8 cellular contexts compared by ENCODE assay signal in genomic region chr17:77110006-77110374, GRCh38. TPM values are rescaled to one million over a fixed set of nuclear protein-coding genes. Genes with fewer than 3 reads are reported as not detected.
DNase-seq lines count a peak whose midpoint lies in the region; ATAC-seq, FAIRE-seq and TF ChIP-seq lines count a peak whose summit lies in the region.

No MANE protein-coding gene starts in this region.

- no peak for ATAC-seq in GM21786 (IDR thresholded peaks at IDR 0.05; ENCODE audit: unreplicated experiment)
- ATAC-seq in GM18868 (IDR thresholded peaks at IDR 0.05; ENCODE audit: unreplicated experiment): no peak
- ATAC-seq in GM19023 (IDR thresholded peaks at IDR 0.05; ENCODE audit: unreplicated experiment): no peak

- TF ChIP-seq CTCF in H1 (IDR thresholded peaks at IDR 0.05; ENCODE audit: control extremely low read depth in 1 of 3, insufficient read depth in 1 of 3, low read depth in 1 of 3, low read length in 3 of 3) (no peak), nephron progenitor cell (IDR thresholded peaks at IDR 0.05) (no peak)

- H3K79me1 ChIP-seq in H1 (ENCODE audit: low read depth, low read length) (no peaks in the 10 kb centered on the region), mesendoderm (ENCODE audit: low read length) (no peaks in the 10 kb centered on the region)

- H2AK5ac ChIP-seq in H1 (ENCODE audit: low read depth, low read length) (no peak overlapping the region), mesendoderm (ENCODE audit: low read length) (no peak overlapping the region)

- H3K27ac ChIP-seq in H1 (ENCODE audit: low read depth, low read length) (0 out of 2 replicates have a peak overlapping the region, but pooled peaks have one; percentile 13), mesendoderm (ENCODE audit: low read depth, low read length) (no peak overlapping the region)

- H2BK20ac ChIP-seq in H1 (ENCODE audit: low read length): no peak overlapping the region

- H3K4me1 ChIP-seq in NT2/D1 (ENCODE audit: insufficient read depth, insufficient read length) (peaks cover 2% of the 10 kb centered on the region), H1 (replicated peaks in 1 of 4; ENCODE audit: control insufficient read depth in 3 of 4, insufficient read depth in 4 of 4, low read length in 3 of 4) (peaks cover 4 to 15% (median 6%) of the 10 kb centered on the region in 4 experiments; a peak in 4 of 7 replicates), mesendoderm (ENCODE audit: control insufficient read depth, low read depth, low read length) (peaks cover 2% of the 10 kb centered on the region)

- H3K56ac ChIP-seq in H1 (replicated peaks; ENCODE audit: insufficient read length, low read depth, low read length): no peak overlapping the region
- H3K56ac ChIP-seq in mesendoderm (ENCODE audit: low read length): no peak overlapping the region

- TF ChIP-seq RAD21 in H1 (IDR thresholded peaks at IDR 0.05 in 1 of 2, conservative IDR thresholded peaks at IDR 0.05 in 1 of 2; ENCODE audit: low read depth in 2 of 2, low read length in 2 of 2): no peak

- H3K9me3 ChIP-seq in NT2/D1 (ENCODE audit: insufficient read depth, low read length) (no peaks in the 10 kb centered on the region), H1 (ENCODE audit: insufficient read depth in 2 of 2, low read depth in 1 of 2, low read length in 1 of 2) (no peaks in the 10 kb centered on the region)

- H3K36me3 ChIP-seq in NT2/D1 (ENCODE audit: insufficient read depth, insufficient read length, low read length): no peaks in the 10 kb centered on the region
- no peaks in the 10 kb centered on the region for H3K36me3 ChIP-seq in H1 (ENCODE audit: control insufficient read depth in 2 of 4, insufficient read depth in 4 of 4, low read length in 3 of 4)
- no peaks in the 10 kb centered on the region for H3K36me3 ChIP-seq in mesendoderm (ENCODE audit: control insufficient read depth, insufficient read depth, low read length)

- no peak overlapping the region for H3K14ac ChIP-seq in H1 (ENCODE audit: insufficient read length)

- no peak overlapping the region for H3K4ac ChIP-seq in H1 (replicated peaks; ENCODE audit: insufficient read length, low read depth, low read length)
- no peak overlapping the region for H3K4ac ChIP-seq in mesendoderm (ENCODE audit: low read depth, low read length)

- no peak for TF ChIP-seq EP300 in H1 (IDR thresholded peaks at IDR 0.05; ENCODE audit: borderline replicate concordance in 1 of 2, low read depth in 2 of 2, low read length in 2 of 2)

- POLR2A ChIA-PET in H1 (lab: Charles Lee; ENCODE audit: partially characterized antibody): interaction anchor here (1.1 kb wide), 1 partner anchor 21 kb away, joined by 3 read pairs; no protein-coding TSS in a partner anchor

- no peaks in the 10 kb centered on the region for H3K27me3 ChIP-seq in NT2/D1 (ENCODE audit: insufficient read depth, insufficient read length)
- no peaks in the 10 kb centered on the region; a peak in 1 of 7 replicates for H3K27me3 ChIP-seq in H1 (replicated peaks in 1 of 4; ENCODE audit: control insufficient read depth in 3 of 4, extremely low read depth in 1 of 4, insufficient read depth in 3 of 4, low read length in 3 of 4)
- H3K27me3 ChIP-seq in mesendoderm (ENCODE audit: insufficient read depth, low read length, poor library complexity): no peaks in the 10 kb centered on the region

- H3K79me2 ChIP-seq in H1 (ENCODE audit: control insufficient read depth in 1 of 2, insufficient read depth in 2 of 2, low read length in 2 of 2): no peaks in the 10 kb centered on the region
- H3K79me2 ChIP-seq in mesendoderm (ENCODE audit: control insufficient read depth, insufficient read depth, low read length): no peaks in the 10 kb centered on the region

- H3K23me2 ChIP-seq in H1 (ENCODE audit: low read depth, low read length): no peaks in the 10 kb centered on the region

- H3K9ac ChIP-seq in NT2/D1 (ENCODE audit: insufficient read length, low read depth): no peak overlapping the region
- H3K9ac ChIP-seq in H1 (replicated peaks in 1 of 4; ENCODE audit: extremely low read depth in 1 of 4, low read depth in 3 of 4, low read length in 3 of 4): no peak overlapping the region
- no peak overlapping the region for H3K9ac ChIP-seq in mesendoderm (ENCODE audit: low read length)

- no peak overlapping the region for H2BK5ac ChIP-seq in H1 (ENCODE audit: low read depth, low read length)
- H2BK5ac ChIP-seq in mesendoderm (ENCODE audit: low read length): no peak overlapping the region

- DNase-seq in CD1c-positive myeloid dendritic cell (ENCODE audit: extremely low spot score): peak; percentile 39
- peak; percentile 18 for DNase-seq in NT2/D1 (ENCODE audit: low read depth, low spot score)
- no peak for DNase-seq in H1 (ENCODE audit: low read depth in 1 of 2, low spot score in 2 of 2)
- DNase-seq in nephron progenitor cell: no peak
- DNase-seq in mesendoderm: no peak

- H3K27ac Mint-ChIP-seq in nephron progenitor cell: peak overlapping the region; percentile 69

- TF ChIP-seq POLR2A in H1 (IDR thresholded peaks at IDR 0.05; ENCODE audit: control extremely low read depth in 1 of 2, low read depth in 2 of 2, low read length in 2 of 2): no peak

- H3K18ac ChIP-seq in H1 (ENCODE audit: extremely low read depth, low read length) (no peak overlapping the region), mesendoderm (ENCODE audit: low read length) (no peak overlapping the region)

- no peak overlapping the region for H2BK12ac ChIP-seq in H1 (ENCODE audit: low read depth, low read length)

- WGBS in H1 (ENCODE audit: extremely low coverage in 1 of 2, insufficient coverage in 1 of 2, insufficient read length in 1 of 2, insufficient replicate concordance in 2 of 2, low coverage in 1 of 2, low lambda C conversion rate in 2 of 2, missing lambda C conversion rate in 1 of 2), 2 experiments: 66% methylated on average over 4 of the region's 4 CpGs; no CpG with 5 or more reads in 1 of the 2 experiments
- WGBS in mesendoderm (ENCODE audit: extremely low coverage, insufficient coverage, low lambda C conversion rate): no CpG with 5 or more reads among the region's 4 CpGs

- H2BK120ac ChIP-seq in H1 (replicated peaks; ENCODE audit: low read depth, low read length): no peak overlapping the region
- H2BK120ac ChIP-seq in mesendoderm (ENCODE audit: low read depth, low read length): no peak overlapping the region

- peaks cover 5% of the 10 kb centered on the region for H3K27me3 Mint-ChIP-seq in nephron progenitor cell (ENCODE audit: low read depth, poor library complexity)

- no peak overlapping the region for H4K91ac ChIP-seq in H1 (replicated peaks; ENCODE audit: insufficient read length, low read length)

- no peaks in the 10 kb centered on the region for H4K20me1 ChIP-seq in H1 (replicated peaks in 1 of 2; ENCODE audit: control insufficient read depth in 1 of 2, insufficient read depth in 2 of 2, low read length in 2 of 2)

- H3K4me2 ChIP-seq in H1 (ENCODE audit: insufficient read depth in 1 of 2, low read depth in 2 of 2, low read length in 2 of 2): peak overlapping the region in 1 of 2 experiments; percentile 7; a peak in 1 of 4 replicates
- no peak overlapping the region for H3K4me2 ChIP-seq in mesendoderm (ENCODE audit: low read length)

- no peak overlapping the region for H2AFZ ChIP-seq in H1 (ENCODE audit: low read length)

- no peak overlapping the region for H3K4me3 ChIP-seq in NT2/D1 (ENCODE audit: insufficient read length, low read depth)
- no peak overlapping the region for H3K4me3 ChIP-seq in H1 (ENCODE audit: extremely low read depth in 1 of 4, insufficient read depth in 2 of 4, low read depth in 3 of 4, low read length in 4 of 4)
- H3K4me3 ChIP-seq in mesendoderm (ENCODE audit: low read length): no peak overlapping the region

- no peaks in the 10 kb centered on the region for H3K9me3 Mint-ChIP-seq in nephron progenitor cell

- H4K5ac ChIP-seq in H1 (ENCODE audit: insufficient read length, low read depth, low read length) (no peak overlapping the region), mesendoderm (ENCODE audit: low read length) (no peak overlapping the region)

- peaks cover 50% of the 10 kb centered on the region for H3K4me1 Mint-ChIP-seq in nephron progenitor cell

- CTCF ChIA-PET in H1 (lab: Charles Lee; ENCODE audit: partially characterized antibody): interaction anchor here (0.5 to 0.9 kb wide), 3 partner anchors 21 to 37 kb away, joined by 3 to 4 read pairs (median 3); no protein-coding TSS in a partner anchor

- no peak for FAIRE-seq in H1 (lab: Jason Lieb, UNC)

- peaks cover 4% of the 10 kb centered on the region for H3K36me3 Mint-ChIP-seq in nephron progenitor cell (ENCODE audit: low read depth)

- no peak overlapping the region for H3K23ac ChIP-seq in H1 (ENCODE audit: insufficient read length)
- H3K23ac ChIP-seq in mesendoderm (ENCODE audit: low read length): no peak overlapping the region

- H3K4me3 Mint-ChIP-seq in nephron progenitor cell: peak overlapping the region; percentile 44

- H4K8ac ChIP-seq in H1 (ENCODE audit: extremely low read depth, insufficient read depth, low read length) (no peak overlapping the region), mesendoderm (ENCODE audit: low read depth, low read length) (no peak overlapping the region)

- H2BK15ac ChIP-seq in H1 (ENCODE audit: low read length): no peak overlapping the region
- no peak overlapping the region for H2BK15ac ChIP-seq in mesendoderm (replicated peaks; ENCODE audit: low read depth)

TF ChIP-seq in H1, 55 proteins besides CTCF, POLR2A, EP300 and RAD21 (continues in another document):
- TF ChIP-seq ZNF274 (IDR thresholded peaks at IDR 0.05; ENCODE audit: borderline replicate concordance, extremely low read depth, low read length) (no peak), TAF7 (optimal IDR thresholded peaks at IDR 0.05; ENCODE audit: borderline replicate concordance, low read depth, low read length) (no peak), MAX (IDR thresholded peaks at IDR 0.05) (no peak), TEAD4 (IDR thresholded peaks at IDR 0.05; ENCODE audit: low read depth, low read length) (no peak)

RNA-seq across cellular contexts. Expression of gene SEC14L1, which starts 30.8 kb away (rescaled TPM):
- 74.4 TPM in 2 replicates for total RNA-seq in H1 (2021; fragmentation: NEBNext Ultra II Directional; extraction: Animal tissue kit (Norgen Biotek cat#: 25700))
- 27.2 and 42.7 TPM in 2 replicates for polyA plus RNA-seq in H1 (2011; rRNA removed)
- 18.7 TPM for polyA plus RNA-seq in H1 (2011; cell fraction: cytosol; rRNA removed)
- polyA plus RNA-seq in H1 (2011; cell fraction: nucleus; rRNA removed): 73.2 TPM
- polyA plus RNA-seq in H1 (2012, experiment 1 of 2): 40.4 to 51.0 TPM (median 49.2 TPM) in 4 replicates
- polyA plus RNA-seq in H1 (2012, experiment 2 of 2): 8.8 TPM
- polyA plus RNA-seq in H1 (2013, experiment 1 of 2): 63.8 TPM
- 57.5 TPM for polyA plus RNA-seq in H1 (2013, experiment 2 of 2)
- polyA minus RNA-seq in H1 (2011; rRNA and poly(A)+ RNA removed): 23.0 and 24.1 TPM in 2 replicates
- 30.6 TPM for polyA minus RNA-seq in H1 (2011; cell fraction: cytosol; rRNA and poly(A)+ RNA removed)
- polyA minus RNA-seq in H1 (2011; cell fraction: nucleus; rRNA and poly(A)+ RNA removed): 45.3 TPM
- polyA plus RNA-seq in mesendoderm (2013, experiment 1 of 2): 29.1 TPM
- polyA plus RNA-seq in mesendoderm (2013, experiment 2 of 2): 31.2 TPM

Comparison
In these comparisons a context has a peak if more than half of its experiments do, and no peak if none do; other contexts are left out.
1. DNase-seq: peak in CD1c-positive myeloid dendritic cell (single experiment) and NT2/D1 (single experiment); none in H1 (0 of 2), nephron progenitor cell (single experiment) and mesendoderm (single experiment).